Comparison of ENCODE assay signal across 8 cellular contexts in genomic region chr7:129829677-129830631, GRCh38.
DNase-seq lines count a peak whose midpoint lies in the region; ATAC-seq, FAIRE-seq and TF ChIP-seq lines count a peak whose summit lies in the region.

No MANE protein-coding gene starts in this region.

- H3K4me1 ChIP-seq in astrocyte (ENCODE audit: insufficient read depth, low read length) (peaks cover 41% of the 10 kb centered on the region), hepatocyte (ENCODE audit: insufficient read depth) (peaks cover 23% of the 10 kb centered on the region)

- H3K9me2 ChIP-seq in hepatocyte (replicated peaks; ENCODE audit: insufficient read depth): no peaks in the 10 kb centered on the region

- DNase-seq in GM10266 (ENCODE audit: extremely low spot score) (peak; percentile 69), NCI-H1436 (lab: John Stamatoyannopoulos, UW) (peak; percentile 84), astrocyte (ENCODE audit: low read depth) (peak; percentile 72), hepatocyte (ENCODE audit: low spot score) (peak; percentile 89), retina (peak; percentile 90)

- no peaks in the 10 kb centered on the region for H3K27me3 Mint-ChIP-seq in T-helper 1 cell treated with Interleukin-12 subunit alpha and Interleukin-12 subunit beta and Interleukin-4 antibody, amounts not matched to agents 30 μg/mL and 1 μg/mL, for 36 hours (ENCODE audit: low read depth)
- no peaks in the 10 kb centered on the region for H3K27me3 Mint-ChIP-seq in astrocyte (ENCODE audit: low read depth, unreplicated experiment)

- H3K36me3 Mint-ChIP-seq in T-helper 1 cell treated with Interleukin-12 subunit alpha and Interleukin-12 subunit beta and Interleukin-4 antibody, amounts not matched to agents 30 μg/mL and 1 μg/mL, for 36 hours (ENCODE audit: low read depth): peaks cover 9% of the 10 kb centered on the region
- peaks cover 20% of the 10 kb centered on the region for H3K36me3 Mint-ChIP-seq in astrocyte (ENCODE audit: low read depth, unreplicated experiment)

- H3K27ac ChIP-seq in astrocyte (ENCODE audit: low read depth, low read length): peak overlapping the region; percentile 95
- peak overlapping the region; percentile 75 for H3K27ac ChIP-seq in hepatocyte

- H3K4me2 ChIP-seq in astrocyte (ENCODE audit: low read length) (peak overlapping the region; percentile 72), hepatocyte (peak overlapping the region; percentile 67)

- H3K36me3 ChIP-seq in astrocyte (ENCODE audit: insufficient read depth, low read length): peaks cover 4% of the 10 kb centered on the region
- no peaks in the 10 kb centered on the region for H3K36me3 ChIP-seq in hepatocyte (replicated peaks; ENCODE audit: insufficient read depth, low read depth)

- peak overlapping the region; percentile 69 for H3K9ac ChIP-seq in astrocyte (ENCODE audit: low read length)

- H2AFZ ChIP-seq in astrocyte (ENCODE audit: low read depth, low read length): no peak overlapping the region
- no peak overlapping the region for H2AFZ ChIP-seq in hepatocyte

- H3K9me3 Mint-ChIP-seq in T-helper 1 cell treated with Interleukin-12 subunit alpha and Interleukin-12 subunit beta and Interleukin-4 antibody, amounts not matched to agents 30 μg/mL and 1 μg/mL, for 36 hours: no peaks in the 10 kb centered on the region
- H3K9me3 Mint-ChIP-seq in astrocyte (ENCODE audit: unreplicated experiment): no peaks in the 10 kb centered on the region

- H3K9me3 ChIP-seq in astrocyte (ENCODE audit: insufficient read depth, low read depth, low read length) (no peaks in the 10 kb centered on the region), hepatocyte (ENCODE audit: low read depth) (no peaks in the 10 kb centered on the region)

- 22% methylated on average over 22 of the region's 22 CpGs for WGBS in hepatocyte (ENCODE audit: low lambda C conversion rate, missing lambda C conversion rate)

- ATAC-seq in GM18858 (IDR thresholded peaks at IDR 0.05; ENCODE audit: unreplicated experiment) (no peak), GM21529 (IDR thresholded peaks at IDR 0.05; ENCODE audit: unreplicated experiment) (no peak)

- H4K20me1 ChIP-seq in astrocyte (ENCODE audit: insufficient read depth, low read length) (no peaks in the 10 kb centered on the region), hepatocyte (ENCODE audit: insufficient read depth, poor library complexity, severe bottlenecking) (no peaks in the 10 kb centered on the region)

- peak; percentile 75 for TF ChIP-seq CTCF in GM10266 (IDR thresholded peaks at IDR 0.05; ENCODE audit: control insufficient read depth, insufficient read depth, low read depth, missing control alignments)
- peak; percentile 90 for TF ChIP-seq CTCF in astrocyte (IDR thresholded peaks at IDR 0.05; ENCODE audit: insufficient read depth, low read depth, low read length)
- TF ChIP-seq CTCF in hepatocyte (IDR thresholded peaks at IDR 0.05; ENCODE audit: poor library complexity): peak; percentile 82

- H3K79me2 ChIP-seq in astrocyte (ENCODE audit: insufficient read depth, low read length): no peaks in the 10 kb centered on the region
- H3K79me2 ChIP-seq in hepatocyte: no peaks in the 10 kb centered on the region

- no peak overlapping the region for H3K27ac Mint-ChIP-seq in T-helper 1 cell treated with Interleukin-12 subunit alpha and Interleukin-12 subunit beta and Interleukin-4 antibody, amounts not matched to agents 30 μg/mL and 1 μg/mL, for 36 hours
- H3K27ac Mint-ChIP-seq in astrocyte (ENCODE audit: unreplicated experiment): peak overlapping the region; percentile 100

- peak; percentile 93 for FAIRE-seq in astrocyte (lab: Jason Lieb, UNC)

- H3K4me3 Mint-ChIP-seq in T-helper 1 cell treated with Interleukin-12 subunit alpha and Interleukin-12 subunit beta and Interleukin-4 antibody, amounts not matched to agents 30 μg/mL and 1 μg/mL, for 36 hours: peak overlapping the region; percentile 48
- H3K4me3 Mint-ChIP-seq in astrocyte (ENCODE audit: unreplicated experiment): peak overlapping the region; percentile 2

- H3K4me3 ChIP-seq in astrocyte (ENCODE audit: insufficient read depth, low read depth, low read length): peak overlapping the region; percentile 11
- no peak overlapping the region for H3K4me3 ChIP-seq in hepatocyte

- H3K4me1 Mint-ChIP-seq in T-helper 1 cell treated with Interleukin-12 subunit alpha and Interleukin-12 subunit beta and Interleukin-4 antibody, amounts not matched to agents 30 μg/mL and 1 μg/mL, for 36 hours (ENCODE audit: low read depth): peaks cover 10% of the 10 kb centered on the region
- peaks cover 54% of the 10 kb centered on the region for H3K4me1 Mint-ChIP-seq in astrocyte (ENCODE audit: low read depth, unreplicated experiment)

- H3K27me3 ChIP-seq in astrocyte (ENCODE audit: insufficient read depth, low read length) (no peaks in the 10 kb centered on the region), hepatocyte (no peaks in the 10 kb centered on the region)
